ENCODE assay signal across 1 cellular context in genomic region chr1:27307851-27308598, GRCh38.
TF ChIP-seq lines count a peak whose summit lies in the region.

No MANE protein-coding gene starts in this region.

TF ChIP-seq in WTC11, 78 proteins besides CTCF, POLR2A, EP300 and RAD21 (continued from another document):
- TF ChIP-seq, protein P1, sequence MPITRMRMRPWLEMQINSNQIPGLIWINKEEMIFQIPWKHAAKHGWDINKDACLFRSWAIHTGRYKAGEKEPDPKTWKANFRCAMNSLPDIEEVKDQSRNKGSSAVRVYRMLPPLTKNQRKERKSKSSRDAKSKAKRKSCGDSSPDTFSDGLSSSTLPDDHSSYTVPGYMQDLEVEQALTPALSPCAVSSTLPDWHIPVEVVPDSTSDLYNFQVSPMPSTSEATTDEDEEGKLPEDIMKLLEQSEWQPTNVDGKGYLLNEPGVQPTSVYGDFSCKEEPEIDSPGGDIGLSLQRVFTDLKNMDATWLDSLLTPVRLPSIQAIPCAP (CRISPR knock-in tag; IDR thresholded peaks at IDR 0.05): no peak
- TF ChIP-seq, protein P2, sequence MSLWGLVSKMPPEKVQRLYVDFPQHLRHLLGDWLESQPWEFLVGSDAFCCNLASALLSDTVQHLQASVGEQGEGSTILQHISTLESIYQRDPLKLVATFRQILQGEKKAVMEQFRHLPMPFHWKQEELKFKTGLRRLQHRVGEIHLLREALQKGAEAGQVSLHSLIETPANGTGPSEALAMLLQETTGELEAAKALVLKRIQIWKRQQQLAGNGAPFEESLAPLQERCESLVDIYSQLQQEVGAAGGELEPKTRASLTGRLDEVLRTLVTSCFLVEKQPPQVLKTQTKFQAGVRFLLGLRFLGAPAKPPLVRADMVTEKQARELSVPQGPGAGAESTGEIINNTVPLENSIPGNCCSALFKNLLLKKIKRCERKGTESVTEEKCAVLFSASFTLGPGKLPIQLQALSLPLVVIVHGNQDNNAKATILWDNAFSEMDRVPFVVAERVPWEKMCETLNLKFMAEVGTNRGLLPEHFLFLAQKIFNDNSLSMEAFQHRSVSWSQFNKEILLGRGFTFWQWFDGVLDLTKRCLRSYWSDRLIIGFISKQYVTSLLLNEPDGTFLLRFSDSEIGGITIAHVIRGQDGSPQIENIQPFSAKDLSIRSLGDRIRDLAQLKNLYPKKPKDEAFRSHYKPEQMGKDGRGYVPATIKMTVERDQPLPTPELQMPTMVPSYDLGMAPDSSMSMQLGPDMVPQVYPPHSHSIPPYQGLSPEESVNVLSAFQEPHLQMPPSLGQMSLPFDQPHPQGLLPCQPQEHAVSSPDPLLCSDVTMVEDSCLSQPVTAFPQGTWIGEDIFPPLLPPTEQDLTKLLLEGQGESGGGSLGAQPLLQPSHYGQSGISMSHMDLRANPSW (CRISPR knock-in tag; conservative IDR thresholded peaks at IDR 0.05; ENCODE audit: low read depth): no peak
- no peak for TF ChIP-seq NFYB (CRISPR knock-in tag; conservative IDR thresholded peaks at IDR 0.05; ENCODE audit: low read depth)
- TF ChIP-seq JUN (CRISPR knock-in tag; IDR thresholded peaks at IDR 0.05): no peak
